Comparison of ENCODE assay signal across 22 cellular contexts in genomic region chr12:105878964-105879363, GRCh38.
A peak's percentile ranks its signal among the peaks of the same experiment; 100 is the strongest.
DNase-seq lines count a peak whose midpoint lies in the region; ATAC-seq and TF ChIP-seq lines count a peak whose summit lies in the region.
"Had no signal": no experiment of that assay in that cellular context is flagged by ENCODE, and none has a peak within 500 bp of the region (broad histone marks: within the 10 kb centered on the region; RNA-seq: fewer than 3 reads in every experiment).

No MANE protein-coding gene starts in this region.

- H3K27ac ChIP-seq in osteoblast (ENCODE audit: low read depth, low read length): no peak overlapping the region
- H3K27ac ChIP-seq: BLaER1, KMS-11, PC-9, SJCRH30 had no signal

- H3K4me3 ChIP-seq in osteoblast (ENCODE audit: insufficient read depth, low read length) (no peak overlapping the region), mucosa of descending colon (no peak overlapping the region)
- H3K4me3 ChIP-seq: BLaER1, GM12878, HAP-1, PC-9, SJCRH30 had no signal

- no peaks in the 10 kb centered on the region for H3K9me3 Mint-ChIP-seq in HFFc6
- H3K9me3 Mint-ChIP-seq: CD4-positive, alpha-beta T cell had no signal

- H3K9me3 ChIP-seq in osteoblast (ENCODE audit: low read depth, low read length) (no peaks in the 10 kb centered on the region), mucosa of descending colon (no peaks in the 10 kb centered on the region)
- H3K9me3 ChIP-seq: BLaER1, HAP-1, SJCRH30 had no signal

- ATAC-seq in esophagus mucosa: peak; percentile 48
- no peak for ATAC-seq in mucosa of descending colon
- ATAC-seq: GM12878 had no signal

- H3K4me3 Mint-ChIP-seq in HFFc6: no peak overlapping the region
- H3K4me3 Mint-ChIP-seq: CD4-positive, alpha-beta T cell had no signal

- no peak overlapping the region for H2AFZ ChIP-seq in osteoblast (ENCODE audit: low read length)
- H2AFZ ChIP-seq: PC-9 had no signal

- H3K27me3 Mint-ChIP-seq in HFFc6 (ENCODE audit: insufficient read depth): no peaks in the 10 kb centered on the region
- H3K27me3 Mint-ChIP-seq: CD4-positive, alpha-beta T cell had no signal

- no peak overlapping the region for H3K4me2 ChIP-seq in osteoblast (ENCODE audit: insufficient read depth, low read length)
- H3K4me2 ChIP-seq: BLaER1, KMS-11, PC-9 had no signal

- H3K36me3 ChIP-seq in osteoblast (ENCODE audit: insufficient read depth, low read length) (no peaks in the 10 kb centered on the region), mucosa of descending colon (ENCODE audit: low read depth) (no peaks in the 10 kb centered on the region)
- H3K36me3 ChIP-seq: BLaER1, HAP-1, SJCRH30 had no signal

- no peaks in the 10 kb centered on the region for H4K20me1 ChIP-seq in osteoblast (ENCODE audit: insufficient read depth, low read length)
- H4K20me1 ChIP-seq: BLaER1 had no signal

- DNase-seq in HFFc6 (peak; percentile 5), RPMI7951 (ENCODE audit: low read depth) (peak; percentile 19), osteoblast (ENCODE audit: insufficient read length, low spot score, missing footprints) (no peak), mucosa of descending colon (no peak), MV-4-11 (lab: John Stamatoyannopoulos, UW) (no peak), NCI-H510A treated with DMSO at 0.1 percent for 48 hours (lab: John Stamatoyannopoulos, UW) (no peak)
- DNase-seq: ACHN; CD4-positive, alpha-beta T cell; COR-L47; DMS79; NCI-H1105 treated with DMSO at 0.1 percent for 48 hours; NCI-H1694; NCI-H2081 treated with DMSO at 0.1 percent for 48 hours; NCI-H446; NCI-H526 treated with DMSO at 0.1 percent for 48 hours; PC-9; SJCRH30 had no signal

- H3K79me2 ChIP-seq in osteoblast (ENCODE audit: insufficient read depth, low read length): no peaks in the 10 kb centered on the region

- H3K27me3 ChIP-seq in osteoblast (ENCODE audit: insufficient read depth, low read length): no peaks in the 10 kb centered on the region
- H3K27me3 ChIP-seq: BLaER1, SJCRH30 had no signal

- H3K27ac Mint-ChIP-seq in HFFc6: no peak overlapping the region
- H3K27ac Mint-ChIP-seq: CD4-positive, alpha-beta T cell had no signal

- H3K36me3 Mint-ChIP-seq in HFFc6 (ENCODE audit: low read depth): no peaks in the 10 kb centered on the region

- H3K4me1 Mint-ChIP-seq in HFFc6 (ENCODE audit: low read depth): peaks cover 12% of the 10 kb centered on the region

- TF ChIP-seq CTCF in HFFc6 (IDR thresholded peaks at IDR 0.05) (no peak), osteoblast (IDR thresholded peaks at IDR 0.05; ENCODE audit: extremely low read depth, low read depth, low read length) (no peak), mucosa of descending colon (IDR thresholded peaks at IDR 0.05) (no peak)

- no peaks in the 10 kb centered on the region for H3K4me1 ChIP-seq in osteoblast (ENCODE audit: insufficient read depth, low read length)
- no peaks in the 10 kb centered on the region for H3K4me1 ChIP-seq in mucosa of descending colon (ENCODE audit: low read depth)
- H3K4me1 ChIP-seq: BLaER1, HAP-1, SJCRH30 had no signal

- intact Hi-C loops in mucosa of descending colon (cut with DNase I, micrococcal nuclease): no loop called here

Comparison
In these comparisons a context has a peak if more than half of its experiments do, and no peak if none do; other contexts are left out.
1. DNase-seq: peak in HFFc6 (single experiment) and RPMI7951 (single experiment); none in osteoblast (single experiment), mucosa of descending colon (0 of 3), MV-4-11 (single experiment) and NCI-H510A treated with DMSO at 0.1 percent for 48 hours (single experiment).